ENCODE assay signal across 24 cellular contexts in genomic region chr13:31485183-31485582, GRCh38.
DNase-seq lines count a peak whose midpoint lies in the region; ATAC-seq and TF ChIP-seq lines count a peak whose summit lies in the region.
"Had no signal": no experiment of that assay in that cellular context is flagged by ENCODE, and none has a peak within 500 bp of the region (broad histone marks: within the 10 kb centered on the region; RNA-seq: fewer than 3 reads in every experiment).

No MANE protein-coding gene starts in this region.

- peaks cover 4% of the 10 kb centered on the region for H3K9me3 ChIP-seq in parathyroid adenoma (ENCODE audit: control insufficient read depth, low read length)
- H3K9me3 ChIP-seq: A549, left lung, pancreas had no signal

- TF ChIP-seq CTCF in choroid plexus epithelial cell (conservative IDR thresholded peaks at IDR 0.05; ENCODE audit: low read depth, low read length) (no peak), parathyroid adenoma (IDR thresholded peaks at IDR 0.05) (no peak)

- DNase-seq in NK-92 treated with Interleukin-12 subunit alpha and Interleukin-12 subunit beta, amount 100 ng/mL, for 24 hours (lab: John Stamatoyannopoulos, UW): peak; percentile 11
- DNase-seq in NK-92 (lab: John Stamatoyannopoulos, UW; ENCODE audit: unreplicated experiment) (no peak), NCI-H748 (lab: John Stamatoyannopoulos, UW; ENCODE audit: unreplicated experiment) (peak; percentile 82), choroid plexus epithelial cell (ENCODE audit: low read depth) (peak; percentile 35), left colon (no peak), NCI-H2029 (lab: John Stamatoyannopoulos, UW) (no peak)
- no peak for DNase-seq in activated naive CD4-positive, alpha-beta T cell treated with anti-CD3 and anti-CD28 coated beads, Interleukin-2, amount 50 U/mL, for 16 hours
- DNase-seq: activated CD4-positive, CD25-positive, alpha-beta regulatory T cell treated with anti-CD3 and anti-CD28 coated beads, Interleukin-2, amount 50 U/mL, for 72 hours; activated CD8-positive, alpha-beta memory T cell treated with anti-CD3 and anti-CD28 coated beads, Interleukin-2, amount 50 U/mL, for 4 hours; activated gamma-delta T cell treated with Interleukin-2 at 50 U/mL for 16 hours; aorta; CD4-positive, alpha-beta T cell; dermis blood vessel endothelial cell; H9; left lung; NCI-H1694 treated with DMSO at 0.1 percent for 48 hours; NCI-H524 treated with DMSO at 0.1 percent for 48 hours; pancreas; stimulated activated naive CD4-positive, alpha-beta T cell; T-helper 2 cell had no signal

- peaks cover 13% of the 10 kb centered on the region for H3K4me1 ChIP-seq in parathyroid adenoma
- H3K4me1 ChIP-seq: A549, left lung, pancreas had no signal

- no peak overlapping the region for H3K9ac ChIP-seq in parathyroid adenoma

- peak overlapping the region; percentile 79 for H3K27ac ChIP-seq in parathyroid adenoma
- H3K27ac ChIP-seq: A549, left lung, pancreas, RWPE1 had no signal

- ATAC-seq in left colon: no peak
- ATAC-seq: A549, esophagus mucosa, left lung had no signal

- H3K79me2 ChIP-seq in parathyroid adenoma: no peaks in the 10 kb centered on the region

- no peak overlapping the region for H3K4me3 ChIP-seq in choroid plexus epithelial cell (ENCODE audit: low read depth, low read length)
- H3K4me3 ChIP-seq in parathyroid adenoma (ENCODE audit: low read depth, low read length): no peak overlapping the region
- H3K4me3 ChIP-seq: A549, left lung, pancreas had no signal

- no peaks in the 10 kb centered on the region for H3K27me3 ChIP-seq in parathyroid adenoma (ENCODE audit: control insufficient read depth, insufficient read depth, low read length)
- H3K27me3 ChIP-seq: left lung, pancreas had no signal

- H3K4me2 ChIP-seq in parathyroid adenoma (ENCODE audit: low read length): no peak overlapping the region
- H3K4me2 ChIP-seq: A549 had no signal

- intact Hi-C loops in left colon (cut with DNase I, micrococcal nuclease): no loop called here

- H2AFZ ChIP-seq in parathyroid adenoma: peak overlapping the region; percentile 15

- H3K36me3 ChIP-seq in parathyroid adenoma (ENCODE audit: control insufficient read depth, insufficient read depth, low read length): no peaks in the 10 kb centered on the region
- H3K36me3 ChIP-seq: left lung, pancreas had no signal

Comparison
In these comparisons a context has a peak if more than half of its experiments do, and no peak if none do; other contexts are left out.
1. DNase-seq: peak in NK-92 treated with Interleukin-12 subunit alpha and Interleukin-12 subunit beta, amount 100 ng/mL, for 24 hours (single experiment), NCI-H748 (single experiment) and choroid plexus epithelial cell (single experiment); none in NK-92 (single experiment), left colon (0 of 2), activated naive CD4-positive, alpha-beta T cell treated with anti-CD3 and anti-CD28 coated beads, Interleukin-2, amount 50 U/mL, for 16 hours (single experiment) and NCI-H2029 (single experiment).